27 cellular contexts compared by ENCODE assay signal in the genomic region with DNA sequence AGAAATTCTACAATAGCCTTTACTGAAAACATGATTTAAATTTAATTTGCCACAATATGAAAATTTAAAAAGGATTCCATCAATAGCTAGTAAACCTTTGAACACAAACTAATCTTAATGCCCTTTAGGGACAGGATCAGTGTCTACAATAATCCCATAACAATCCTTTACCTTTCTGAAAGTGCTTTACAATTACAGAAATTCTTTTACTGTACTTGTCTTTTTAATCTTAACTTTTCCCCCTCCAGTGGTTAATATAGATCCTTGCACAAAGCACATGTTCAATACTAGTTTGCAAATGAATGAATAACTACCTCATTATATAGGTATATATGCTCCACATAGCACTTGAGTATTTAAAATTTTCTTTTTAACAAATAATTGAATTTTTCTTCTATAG.
DNase-seq lines count a peak whose midpoint lies in the region; ATAC-seq and TF ChIP-seq lines count a peak whose summit lies in the region.
"Had no signal": no experiment of that assay in that cellular context is flagged by ENCODE, and none has a peak within 500 bp of the region (broad histone marks: within the 10 kb centered on the region; RNA-seq: fewer than 3 reads in every experiment).

No MANE protein-coding gene starts in this region.

- H3K36me3 ChIP-seq in cardiac muscle cell = peaks cover 99% of the 10 kb centered on the region
- H3K36me3 ChIP-seq: BE2C, BLaER1 had no signal

- intact Hi-C loops in left cardiac atrium (cut with DNase I) = no loop called here

- ATAC-seq in left cardiac atrium = no peak
- ATAC-seq: A549; CD8-positive, alpha-beta T cell had no signal

- no peak overlapping the region for H3K4me3 ChIP-seq in cardiac muscle cell
- H3K4me3 ChIP-seq: A549; BLaER1; BLaER1 treated with 17β-estradiol and CSF1 and Interleukin-3, amounts not matched to agents 10 nM and 100 nM had no signal

- DNase-seq in cardiac muscle cell (ENCODE audit: low read depth in 1 of 2, low spot score in 1 of 2) (no peak), left cardiac atrium (no peak)
- DNase-seq: 8988T; ACHN; AML-193; BE2C; C1 segment of cervical spinal cord; Caco-2; Calu3; CD4-positive, alpha-beta memory T cell; CD4-positive, alpha-beta T cell; CD4-positive, CD25-positive, alpha-beta regulatory T cell; CD8-positive, alpha-beta memory T cell; CD8-positive, alpha-beta T cell; COR-L47; DMS 273 treated with DMSO at 0.1 percent for 48 hours; DMS153; DMS53; DMS79; DMS79 treated with DMSO at 0.1 percent for 48 hours; DND-41; EL had no signal

- H3K4me1 ChIP-seq in cardiac muscle cell (ENCODE audit: low read depth) = no peaks in the 10 kb centered on the region
- H3K4me1 ChIP-seq: A549; BE2C; BLaER1; BLaER1 treated with 17β-estradiol and CSF1 and Interleukin-3, amounts not matched to agents 10 nM and 100 nM; Caco-2 had no signal

- H3K9me3 ChIP-seq in cardiac muscle cell (ENCODE audit: low read depth) = no peaks in the 10 kb centered on the region
- H3K9me3 ChIP-seq: A549; BE2C; BLaER1; BLaER1 treated with 17β-estradiol and CSF1 and Interleukin-3, amounts not matched to agents 10 nM and 100 nM; Caco-2 had no signal

- H3K27me3 ChIP-seq in cardiac muscle cell = no peaks in the 10 kb centered on the region
- H3K27me3 ChIP-seq: BE2C; BLaER1; BLaER1 treated with 17β-estradiol and CSF1 and Interleukin-3, amounts not matched to agents 10 nM and 100 nM had no signal

- TF ChIP-seq CTCF in cardiac muscle cell (IDR thresholded peaks at IDR 0.05; ENCODE audit: low read depth, low read length) = no peak

- peak overlapping the region; percentile 67 for H3K27ac ChIP-seq in cardiac muscle cell
- H3K27ac ChIP-seq: 22Rv1; A549; BLaER1; BLaER1 treated with 17β-estradiol and CSF1 and Interleukin-3, amounts not matched to agents 10 nM and 100 nM; C4-2B had no signal
